ENCODE assay signal across 14 cellular contexts in genomic region chr13:41548031-41548430, GRCh38.
A peak's percentile ranks its signal among the peaks of the same experiment; 100 is the strongest.
DNase-seq lines count a peak whose midpoint lies in the region; ATAC-seq and TF ChIP-seq lines count a peak whose summit lies in the region.
"Had no signal": no experiment of that assay in that cellular context is flagged by ENCODE, and none has a peak within 500 bp of the region (broad histone marks: within the 10 kb centered on the region; RNA-seq: fewer than 3 reads in every experiment).

No MANE protein-coding gene starts in this region.

- no peak for TF ChIP-seq POLR2A in stomach (IDR thresholded peaks at IDR 0.05)

- H3K27ac ChIP-seq in caudate nucleus (ENCODE audit: low read depth, low read length), result peak overlapping the region; percentile 99
- no peak overlapping the region for H3K27ac ChIP-seq in mesenchymal stem cell (ENCODE audit: low read length, poor library complexity, severe bottlenecking)
- peak overlapping the region in 4 of 5 donors; percentile 9 to 42 (median 34) for H3K27ac ChIP-seq in stomach

- H3K9ac ChIP-seq in NT2/D1 (ENCODE audit: insufficient read length, low read depth), result peak overlapping the region; percentile 2
- peak overlapping the region; percentile 44 for H3K9ac ChIP-seq in mesenchymal stem cell (ENCODE audit: low read length)

- no peak overlapping the region for H3K4me3 ChIP-seq in NT2/D1 (ENCODE audit: insufficient read length, low read depth)
- no peak overlapping the region for H3K4me3 ChIP-seq in mesenchymal stem cell (ENCODE audit: insufficient read depth in 1 of 2, low read depth in 1 of 2, low read length in 2 of 2)
- no peak overlapping the region for H3K4me3 ChIP-seq in stomach
- H3K4me3 ChIP-seq: MG63 had no signal

- H3K14ac ChIP-seq in mesenchymal stem cell (ENCODE audit: low read length in 2 of 2), result no peak overlapping the region

- H3K4ac ChIP-seq in mesenchymal stem cell (ENCODE audit: low read depth in 1 of 2, low read length in 2 of 2), result no peak overlapping the region

- H2BK15ac ChIP-seq in mesenchymal stem cell (ENCODE audit: low read depth, poor library complexity, severe bottlenecking), result no peak overlapping the region

- H3K4me2 ChIP-seq in mesenchymal stem cell (ENCODE audit: low read length, poor library complexity, severe bottlenecking), result no peak overlapping the region

- no peak overlapping the region for H2BK120ac ChIP-seq in mesenchymal stem cell (ENCODE audit: low read depth, low read length)

- peak overlapping the region; percentile 38 for H4K8ac ChIP-seq in mesenchymal stem cell (ENCODE audit: low read length)

- no peak for TF ChIP-seq EP300 in stomach (IDR thresholded peaks at IDR 0.05)

- no peak overlapping the region for H4K91ac ChIP-seq in mesenchymal stem cell (ENCODE audit: low read length)

- 82% methylated on average over 6 of the region's 6 CpGs for WGBS in mesenchymal stem cell
- WGBS in stomach, 5 donors, result 76 to 84% (median 78%) methylated on average over 6 of the region's 6 CpGs

- TF ChIP-seq CTCF in stomach (IDR thresholded peaks at IDR 0.05), result no peak

- H3K4me1 ChIP-seq in NT2/D1 (ENCODE audit: insufficient read depth, insufficient read length) (peaks cover 9% of the 10 kb centered on the region), mesenchymal stem cell (ENCODE audit: control insufficient read depth, insufficient read depth, low read depth, low read length) (peaks cover 35% of the 10 kb centered on the region), stomach (peaks cover 0 to 8% (median 3%) of the 10 kb centered on the region in 4 donors)

- H2AFZ ChIP-seq in mesenchymal stem cell (ENCODE audit: low read depth, low read length), result no peak overlapping the region

- H2AK5ac ChIP-seq in mesenchymal stem cell (ENCODE audit: low read length, severe bottlenecking), result no peak overlapping the region

- no peak for DNase-seq in NT2/D1 (ENCODE audit: low read depth, low spot score)
- peak in 6 of 61 donors; percentile 57 to 77 (median 64) for DNase-seq in caudate nucleus (lab: John Stamatoyannopoulos, UW)
- no peak for DNase-seq in mesenchymal stem cell
- DNase-seq in stomach, result no peak
- DNase-seq in DMS 273 (lab: John Stamatoyannopoulos, UW; ENCODE audit: unreplicated experiment), result no peak
- DNase-seq: H9, left colon, MG63, NCI-H1694 treated with DMSO at 0.1 percent for 48 hours, NCI-H446 treated with DMSO at 0.1 percent for 48 hours, SIG-M5 had no signal

- no peak overlapping the region for H3K18ac ChIP-seq in mesenchymal stem cell (ENCODE audit: low read depth in 1 of 2, low read length in 2 of 2)

- ATAC-seq in HG03196 (IDR thresholded peaks at IDR 0.05; ENCODE audit: unreplicated experiment) (no peak), HG03025 (IDR thresholded peaks at IDR 0.05; ENCODE audit: low FRiP score, unreplicated experiment) (no peak), GM19324 (IDR thresholded peaks at IDR 0.05; ENCODE audit: low FRiP score, unreplicated experiment) (no peak)
- ATAC-seq: left colon had no signal

- no peak overlapping the region for H3K23ac ChIP-seq in mesenchymal stem cell (ENCODE audit: low read length in 2 of 2)

- H3K27me3 ChIP-seq in NT2/D1 (ENCODE audit: insufficient read depth, insufficient read length) (no peaks in the 10 kb centered on the region), mesenchymal stem cell (ENCODE audit: control insufficient read depth in 1 of 2, insufficient read depth in 1 of 2, low read length in 2 of 2) (peaks cover 0 to 4% of the 10 kb centered on the region in 2 experiments), stomach (no peaks in the 10 kb centered on the region)
- H3K27me3 ChIP-seq: MG63 had no signal

- intact Hi-C loops in stomach (cut with DNase I; ENCODE audit: low total_unique reads), result no loop called here

- H2BK12ac ChIP-seq in mesenchymal stem cell (ENCODE audit: low read length in 2 of 2), result no peak overlapping the region

- H3K36me3 ChIP-seq in NT2/D1 (ENCODE audit: insufficient read depth, insufficient read length, low read length), result no peaks in the 10 kb centered on the region
- no peaks in the 10 kb centered on the region for H3K36me3 ChIP-seq in mesenchymal stem cell (ENCODE audit: control insufficient read depth in 1 of 2, insufficient read depth in 2 of 2, low read depth in 1 of 2, low read length in 2 of 2)
- H3K36me3 ChIP-seq in stomach, result no peaks in the 10 kb centered on the region
- H3K36me3 ChIP-seq: MG63 had no signal

- H3K79me1 ChIP-seq in mesenchymal stem cell (replicated peaks; ENCODE audit: low read length, poor library complexity, severe bottlenecking), result no peaks in the 10 kb centered on the region

- no peak overlapping the region for H2BK5ac ChIP-seq in mesenchymal stem cell (ENCODE audit: low read depth, low read length, poor library complexity, severe bottlenecking)

- H3K9me3 ChIP-seq in NT2/D1 (ENCODE audit: insufficient read depth, low read length) (no peaks in the 10 kb centered on the region), mesenchymal stem cell (ENCODE audit: control insufficient read depth, low read length) (peaks cover 2% of the 10 kb centered on the region), stomach (no peaks in the 10 kb centered on the region)
- H3K9me3 ChIP-seq: MG63 had no signal
